In the genomic region with DNA sequence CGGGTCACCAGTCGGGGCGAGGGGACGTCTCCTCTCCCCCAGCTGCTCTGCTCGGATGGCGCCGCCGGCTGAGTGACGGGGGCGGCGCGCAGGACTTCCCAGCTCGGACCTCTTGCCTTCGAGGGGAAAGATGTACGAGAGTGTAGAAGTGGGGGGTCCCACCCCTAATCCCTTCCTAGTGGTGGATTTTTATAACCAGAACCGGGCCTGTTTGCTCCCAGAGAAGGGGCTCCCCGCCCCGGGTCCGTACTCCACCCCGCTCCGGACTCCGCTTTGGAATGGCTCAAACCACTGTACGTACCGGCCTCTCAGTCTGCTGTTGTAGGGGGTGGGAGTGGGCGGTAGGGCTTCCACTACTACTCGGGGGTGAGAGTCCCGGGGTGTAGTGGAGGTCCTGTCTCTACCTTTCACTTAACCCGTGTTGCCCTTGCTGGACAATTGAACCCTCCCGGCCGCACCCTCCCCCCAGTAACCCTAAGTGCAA, we compare ENCODE assay signal across 8 cellular contexts. TPM values are rescaled to one million over a fixed set of nuclear protein-coding genes. Genes with fewer than 3 reads are reported as not detected.
DNase-seq lines count a peak whose midpoint lies in the region; ATAC-seq and TF ChIP-seq lines count a peak whose summit lies in the region.

No MANE protein-coding gene starts in this region.

- no peak overlapping the region for H4K5ac ChIP-seq in mesendoderm (ENCODE audit: low read length)

- peaks cover 20% of the 10 kb centered on the region for H3K36me3 Mint-ChIP-seq in activated T-cell treated with anti-CD3 and anti-CD28 coated beads, Interleukin-2, amount 50 U/mL, for 4 hours (ENCODE audit: insufficient read depth)

- H3K4me3 Mint-ChIP-seq in activated T-cell treated with anti-CD3 and anti-CD28 coated beads, Interleukin-2, amount 50 U/mL, for 4 hours: peak overlapping the region; percentile 72

- no peak for ATAC-seq in activated T-cell treated with anti-CD3 and anti-CD28 coated beads, Interleukin-2, amount 50 U/mL, for 4 hours
- ATAC-seq in GM21423 (IDR thresholded peaks at IDR 0.05; ENCODE audit: unreplicated experiment): no peak
- ATAC-seq in GM18511 (IDR thresholded peaks at IDR 0.05; ENCODE audit: unreplicated experiment): no peak

- H2BK15ac ChIP-seq in mesendoderm (replicated peaks; ENCODE audit: low read depth): no peak overlapping the region

- H3K9me3 ChIP-seq in transverse colon: no peaks in the 10 kb centered on the region

- peak overlapping the region; percentile 81 for H3K9ac ChIP-seq in mesendoderm (ENCODE audit: low read length)

- H3K27ac ChIP-seq in coronary artery (peak overlapping the region; percentile 97 to 98), mesendoderm (ENCODE audit: low read depth, low read length) (peak overlapping the region; percentile 24), transverse colon (peak overlapping the region; percentile 94 to 95 (median 95))

- TF ChIP-seq CTCF in coronary artery (IDR thresholded peaks at IDR 0.05) (no peak), transverse colon (IDR thresholded peaks at IDR 0.05) (peak in 1 of 5 experiments; percentile 14)

- WGBS in mesendoderm (ENCODE audit: extremely low coverage, insufficient coverage, low lambda C conversion rate): no CpG with 5 or more reads among the region's 30 CpGs
- 30% methylated on average over 27 of the region's 30 CpGs; no CpG with 5 or more reads in 1 of the 2 donors for WGBS in transverse colon (ENCODE audit: low coverage in 1 of 2), 2 donors

- peak overlapping the region; percentile 95 for H3K56ac ChIP-seq in mesendoderm (ENCODE audit: low read length)

- H3K23ac ChIP-seq in mesendoderm (ENCODE audit: low read length): no peak overlapping the region

- in situ Hi-C loops in transverse colon (cut with MboI; ENCODE audit: low pct_ligation_motif_present in 1 of 4, low pct_unique_long_range_greater_than_20kb in 1 of 4, low sequenced_read_pairs in 3 of 4): no loop called here

- H3K4me2 ChIP-seq in mesendoderm (ENCODE audit: low read length): peak overlapping the region; percentile 51

- DNase-seq in activated T-cell treated with anti-CD3 and anti-CD28 coated beads, Interleukin-2, amount 50 U/mL, for 4 hours: no peak
- no peak for DNase-seq in activated T-cell treated with anti-CD3 and anti-CD28 coated beads, Interleukin-2, amount 50 U/mL, for 1 hour
- DNase-seq in coronary artery (ENCODE audit: low spot score): no peak
- DNase-seq in mesendoderm: no peak
- peak; percentile 35 for DNase-seq in transverse colon
- no peak for DNase-seq in central memory CD4-positive, alpha-beta T cell

- no peak overlapping the region for H2BK5ac ChIP-seq in mesendoderm (ENCODE audit: low read length)

- H3K27me3 ChIP-seq in mesendoderm (ENCODE audit: insufficient read depth, low read length, poor library complexity) (no peaks in the 10 kb centered on the region), transverse colon (no peaks in the 10 kb centered on the region)

- peaks cover 29% of the 10 kb centered on the region for H3K4me1 ChIP-seq in mesendoderm (ENCODE audit: control insufficient read depth, low read depth, low read length)
- H3K4me1 ChIP-seq in transverse colon: peaks cover 32 to 77% (median 54%) of the 10 kb centered on the region in 4 donors

- peaks cover 18% of the 10 kb centered on the region for H3K79me1 ChIP-seq in mesendoderm (ENCODE audit: low read length)

- H3K4me3 ChIP-seq in coronary artery (peak overlapping the region; percentile 98), mesendoderm (ENCODE audit: low read length) (peak overlapping the region; percentile 67), transverse colon (peak overlapping the region; percentile 72 to 89 (median 78))

- no peak overlapping the region for H2BK120ac ChIP-seq in mesendoderm (ENCODE audit: low read depth, low read length)

- no peak for TF ChIP-seq POLR2A in transverse colon (IDR thresholded peaks at IDR 0.05)

- H3K27me3 Mint-ChIP-seq in activated T-cell treated with anti-CD3 and anti-CD28 coated beads, Interleukin-2, amount 50 U/mL, for 4 hours (ENCODE audit: low read depth): no peaks in the 10 kb centered on the region

- H3K18ac ChIP-seq in mesendoderm (ENCODE audit: low read length): peak overlapping the region; percentile 84

- intact Hi-C loops in transverse colon (cut with DNase I; ENCODE audit: low total_unique reads): no loop called here

- no peak overlapping the region for H4K8ac ChIP-seq in mesendoderm (ENCODE audit: low read depth, low read length)

- H3K9me3 Mint-ChIP-seq in activated T-cell treated with anti-CD3 and anti-CD28 coated beads, Interleukin-2, amount 50 U/mL, for 4 hours: no peaks in the 10 kb centered on the region

- no peak overlapping the region for H2AK5ac ChIP-seq in mesendoderm (ENCODE audit: low read length)

- H3K4me1 Mint-ChIP-seq in activated T-cell treated with anti-CD3 and anti-CD28 coated beads, Interleukin-2, amount 50 U/mL, for 4 hours (ENCODE audit: low read depth): peaks cover 82% of the 10 kb centered on the region

- peaks cover 27% of the 10 kb centered on the region for H3K79me2 ChIP-seq in mesendoderm (ENCODE audit: control insufficient read depth, insufficient read depth, low read length)

- H3K36me3 ChIP-seq in mesendoderm (ENCODE audit: control insufficient read depth, insufficient read depth, low read length): no peaks in the 10 kb centered on the region
- no peaks in the 10 kb centered on the region for H3K36me3 ChIP-seq in transverse colon

- TF ChIP-seq EP300 in transverse colon (IDR thresholded peaks at IDR 0.05; ENCODE audit: low read depth): no peak

- peak overlapping the region; percentile 57 for H3K4ac ChIP-seq in mesendoderm (ENCODE audit: low read depth, low read length)

RNA-seq across cellular contexts. Expression of gene GJD3, which starts 21.9 kb away (rescaled TPM):
- not detected for total RNA-seq in activated T-cell treated with anti-CD3 and anti-CD28 coated beads, Interleukin-2, amount 50 U/mL, for 4 hours
- polyA plus RNA-seq in mesendoderm (2013, experiment 1 of 2): not detected
- not detected for polyA plus RNA-seq in mesendoderm (2013, experiment 2 of 2)
- total RNA-seq in transverse colon: not detected

RNA-seq across cellular contexts. Expression of gene RARA, which starts 33.6 kb away (rescaled TPM):
- total RNA-seq in activated T-cell treated with anti-CD3 and anti-CD28 coated beads, Interleukin-2, amount 50 U/mL, for 4 hours: 10 to 100 TPM; 46.5 to 61.9 (median 48.7) TPM
- polyA plus RNA-seq in mesendoderm (2013, experiment 1 of 2): 30.6 TPM
- polyA plus RNA-seq in mesendoderm (2013, experiment 2 of 2): 29.9 TPM
- total RNA-seq in transverse colon: 100 to 1,000 TPM in 1 of 4 donors, 10 to 100 TPM in 3; 23.5 to 110 (median 49.1) TPM

RNA-seq across cellular contexts. Expression of gene CDC6, which starts 54.9 kb away (rescaled TPM):
- total RNA-seq in activated T-cell treated with anti-CD3 and anti-CD28 coated beads, Interleukin-2, amount 50 U/mL, for 4 hours: 10 to 100 TPM; 67.3 to 94.0 (median 83.6) TPM
- polyA plus RNA-seq in mesendoderm (2013, experiment 1 of 2): 114 TPM
- polyA plus RNA-seq in mesendoderm (2013, experiment 2 of 2): 117 TPM
- total RNA-seq in transverse colon: 1 to 10 TPM in 3 of 4 donors, not detected in 1; 1.6 to 3.2 (median 2.4) TPM

Comparison
In these comparisons a context has a peak if more than half of its experiments do, and no peak if none do; other contexts are left out.
1. H3K27ac ChIP-seq: peak in every context shown above with its lines; median percentile 98 in coronary artery; 95 in transverse colon; 24 in mesendoderm.
2. RNA of gene CDC6, which starts 54.9 kb away (total RNA-seq): 67.3 to 94.0 TPM in activated T-cell treated with anti-CD3 and anti-CD28 coated beads, Interleukin-2, amount 50 U/mL, for 4 hours; 1.6 to 3.2 TPM in transverse colon; every median in the first group is over 10 times any median in the second.
3. Peak in every context shown above with its lines, with median percentiles within 50 percentile points of each other: H3K4me3 ChIP-seq.